Comparison of ENCODE assay signal across 18 cellular contexts in genomic region chr6:123333000-123333756, GRCh38.
"Had no signal": no experiment of that assay in that cellular context is flagged by ENCODE, and none has a peak within 500 bp of the region (broad histone marks: within the 10 kb centered on the region; RNA-seq: fewer than 3 reads in every experiment).

No MANE protein-coding gene starts in this region.

- H3K4me1 ChIP-seq: right lobe of liver, tibial nerve had no signal

- H3K9me3 ChIP-seq: neutrophil, right lobe of liver, tibial nerve had no signal

- H3K9me3 Mint-ChIP-seq: activated naive CD8-positive, alpha-beta T cell treated with anti-CD3 and anti-CD28 coated beads for 36 hours; stimulated activated naive B cell treated with anti-CD40 and anti-IgM and Interleukin-4, amounts not matched to agents 10 μg/mL and 1 μg/mL and 100 μg/mL, for 72 hours had no signal

- DNase-seq: activated CD4-positive, alpha-beta T cell treated with anti-CD3 and anti-CD28 coated beads for 1 hour; activated CD4-positive, alpha-beta T cell treated with anti-CD3 and anti-CD28 coated beads, Interleukin-2, amount 50 U/mL, for 48 hours; activated gamma-delta T cell; activated naive CD8-positive, alpha-beta T cell treated with anti-CD3 and anti-CD28 coated beads for 36 hours; activated T-cell treated with anti-CD3 and anti-CD28 coated beads, Interleukin-2, amount 50 U/mL, for 48 hours; aorta; central memory CD4-positive, alpha-beta T cell; effector CD4-positive, alpha-beta T cell; immature natural killer cell; left cardiac atrium; naive thymus-derived CD4-positive, alpha-beta T cell; right lobe of liver; stimulated activated CD4-positive, alpha-beta T cell treated with anti-CD3 and anti-CD28 coated beads, Interleukin-1b, Interleukin-23, amount 100 ng/mL, for 48 hours; stimulated activated naive B cell treated with anti-CD40 and anti-IgM and Interleukin-4, amounts not matched to agents 10 μg/mL and 1 μg/mL and 100 μg/mL, for 72 hours had no signal

- H3K4me3 ChIP-seq: coronary artery, lung, right lobe of liver, tibial nerve had no signal

- H3K36me3 Mint-ChIP-seq: activated naive CD8-positive, alpha-beta T cell treated with anti-CD3 and anti-CD28 coated beads for 36 hours; immature natural killer cell; naive thymus-derived CD4-positive, alpha-beta T cell; stimulated activated naive B cell treated with anti-CD40 and anti-IgM and Interleukin-4, amounts not matched to agents 10 μg/mL and 1 μg/mL and 100 μg/mL, for 72 hours had no signal

- H3K4me1 Mint-ChIP-seq: activated naive CD8-positive, alpha-beta T cell treated with anti-CD3 and anti-CD28 coated beads for 36 hours; immature natural killer cell; naive thymus-derived CD4-positive, alpha-beta T cell; stimulated activated naive B cell treated with anti-CD40 and anti-IgM and Interleukin-4, amounts not matched to agents 10 μg/mL and 1 μg/mL and 100 μg/mL, for 72 hours had no signal

- H3K27me3 ChIP-seq: neutrophil, right lobe of liver, tibial nerve had no signal

- H3K27me3 Mint-ChIP-seq: activated naive CD8-positive, alpha-beta T cell treated with anti-CD3 and anti-CD28 coated beads for 36 hours; naive thymus-derived CD4-positive, alpha-beta T cell; stimulated activated naive B cell treated with anti-CD40 and anti-IgM and Interleukin-4, amounts not matched to agents 10 μg/mL and 1 μg/mL and 100 μg/mL, for 72 hours had no signal

- H3K27ac ChIP-seq: coronary artery, neutrophil, right lobe of liver, tibial nerve had no signal

- H3K27ac Mint-ChIP-seq: activated naive CD8-positive, alpha-beta T cell treated with anti-CD3 and anti-CD28 coated beads for 36 hours; immature natural killer cell; naive thymus-derived CD4-positive, alpha-beta T cell; stimulated activated naive B cell treated with anti-CD40 and anti-IgM and Interleukin-4, amounts not matched to agents 10 μg/mL and 1 μg/mL and 100 μg/mL, for 72 hours had no signal

- H3K36me3 ChIP-seq: neutrophil, right lobe of liver, tibial nerve had no signal

- H3K4me3 Mint-ChIP-seq: activated naive CD8-positive, alpha-beta T cell treated with anti-CD3 and anti-CD28 coated beads for 36 hours; immature natural killer cell; naive thymus-derived CD4-positive, alpha-beta T cell; stimulated activated naive B cell treated with anti-CD40 and anti-IgM and Interleukin-4, amounts not matched to agents 10 μg/mL and 1 μg/mL and 100 μg/mL, for 72 hours had no signal

- ATAC-seq: left cardiac atrium; naive thymus-derived CD4-positive, alpha-beta T cell; right lobe of liver; stimulated activated naive B cell treated with anti-CD40 and anti-IgM and Interleukin-4, amounts not matched to agents 10 μg/mL and 1 μg/mL and 100 μg/mL, for 72 hours had no signal
